ENCODE assay signal across 1 cellular context in the genomic region with DNA sequence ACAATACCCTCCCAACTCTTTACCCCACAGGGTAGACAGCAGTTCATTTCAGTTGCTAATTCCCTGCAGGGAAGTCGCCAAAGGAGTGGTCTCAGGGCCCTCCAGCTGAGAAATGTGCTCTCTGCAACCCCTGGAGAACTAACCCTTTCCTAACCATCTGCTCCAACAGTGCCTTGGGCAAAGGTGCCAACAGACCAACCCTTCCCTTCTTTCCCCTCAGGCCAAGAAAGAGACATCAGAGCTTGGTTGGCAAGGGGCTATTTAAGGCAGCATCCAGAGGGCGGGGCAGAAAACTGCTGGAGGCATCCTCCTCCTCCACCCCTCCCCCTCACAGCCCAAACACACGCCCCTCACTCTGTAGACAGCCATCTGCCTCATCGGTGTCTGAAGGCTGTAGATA.
TF ChIP-seq lines count a peak whose summit lies in the region.

No MANE protein-coding gene starts in this region.

TF ChIP-seq in SK-N-SH treated with all-trans-retinoic acid at 6 μM for 48 hours, 23 proteins besides CTCF, POLR2A, EP300 and RAD21 (continued from another document):
- TF ChIP-seq, protein P1, sequence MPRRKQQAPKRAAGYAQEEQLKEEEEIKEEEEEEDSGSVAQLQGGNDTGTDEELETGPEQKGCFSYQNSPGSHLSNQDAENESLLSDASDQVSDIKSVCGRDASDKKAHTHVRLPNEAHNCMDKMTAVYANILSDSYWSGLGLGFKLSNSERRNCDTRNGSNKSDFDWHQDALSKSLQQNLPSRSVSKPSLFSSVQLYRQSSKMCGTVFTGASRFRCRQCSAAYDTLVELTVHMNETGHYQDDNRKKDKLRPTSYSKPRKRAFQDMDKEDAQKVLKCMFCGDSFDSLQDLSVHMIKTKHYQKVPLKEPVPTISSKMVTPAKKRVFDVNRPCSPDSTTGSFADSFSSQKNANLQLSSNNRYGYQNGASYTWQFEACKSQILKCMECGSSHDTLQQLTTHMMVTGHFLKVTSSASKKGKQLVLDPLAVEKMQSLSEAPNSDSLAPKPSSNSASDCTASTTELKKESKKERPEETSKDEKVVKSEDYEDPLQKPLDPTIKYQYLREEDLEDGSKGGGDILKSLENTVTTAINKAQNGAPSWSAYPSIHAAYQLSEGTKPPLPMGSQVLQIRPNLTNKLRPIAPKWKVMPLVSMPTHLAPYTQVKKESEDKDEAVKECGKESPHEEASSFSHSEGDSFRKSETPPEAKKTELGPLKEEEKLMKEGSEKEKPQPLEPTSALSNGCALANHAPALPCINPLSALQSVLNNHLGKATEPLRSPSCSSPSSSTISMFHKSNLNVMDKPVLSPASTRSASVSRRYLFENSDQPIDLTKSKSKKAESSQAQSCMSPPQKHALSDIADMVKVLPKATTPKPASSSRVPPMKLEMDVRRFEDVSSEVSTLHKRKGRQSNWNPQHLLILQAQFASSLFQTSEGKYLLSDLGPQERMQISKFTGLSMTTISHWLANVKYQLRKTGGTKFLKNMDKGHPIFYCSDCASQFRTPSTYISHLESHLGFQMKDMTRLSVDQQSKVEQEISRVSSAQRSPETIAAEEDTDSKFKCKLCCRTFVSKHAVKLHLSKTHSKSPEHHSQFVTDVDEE (CRISPR knock-in tag; IDR thresholded peaks at IDR 0.05): no peak
